ENCODE assay signal across 4 cellular contexts in the genomic region with DNA sequence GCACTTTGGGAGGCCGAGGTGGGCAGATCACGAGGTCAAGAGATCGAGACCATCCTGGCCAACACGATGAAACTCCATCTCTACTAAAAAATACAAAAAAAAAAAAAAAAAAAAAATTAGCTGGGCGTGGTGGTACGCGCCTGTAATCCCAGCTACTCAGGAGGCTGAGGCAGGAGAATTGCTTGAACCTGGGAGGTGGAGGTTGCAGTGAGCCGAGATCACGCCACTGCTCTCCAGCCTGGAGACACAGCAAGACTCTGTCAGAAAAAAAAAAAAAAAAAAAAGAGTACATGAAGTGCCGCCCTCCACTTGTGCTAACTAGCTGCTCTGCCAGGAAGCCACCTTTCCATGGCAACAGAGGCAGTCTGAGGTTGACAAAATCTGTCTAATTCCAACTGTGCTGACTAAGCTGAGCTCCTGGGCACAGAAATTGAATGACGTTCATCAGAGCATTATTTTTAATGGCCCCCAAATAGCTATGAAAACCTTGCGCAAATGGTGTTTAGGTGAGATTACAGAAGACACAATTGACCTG. TPM values are rescaled to one million over a fixed set of nuclear protein-coding genes. Genes with fewer than 3 reads are reported as not detected.
A peak's percentile ranks its signal among the peaks of the same experiment; 100 is the strongest.
DNase-seq lines count a peak whose midpoint lies in the region; ATAC-seq and TF ChIP-seq lines count a peak whose summit lies in the region.
"Not testable (repeated sequence)": the region's sequence is repeated elsewhere in the genome, so short reads cannot be mapped to it uniquely, and the experiment has no call there.

No MANE protein-coding gene starts in this region.

- not testable (repeated sequence) for H3K27ac ChIP-seq in CD4-positive, alpha-beta T cell (ENCODE audit: low read depth, low read length); SK-N-SH (ENCODE audit: low read depth in 2 of 2, low read length in 1 of 2)
- peak overlapping the region; percentile 1 for H3K27ac ChIP-seq in naive thymus-derived CD4-positive, alpha-beta T cell (ENCODE audit: low read depth, low read length)

- not testable (repeated sequence) for H3K4me3 ChIP-seq in SK-N-SH (ENCODE audit: low read depth in 2 of 2, low read length in 1 of 2); naive thymus-derived CD4-positive, alpha-beta T cell (ENCODE audit: low read length)

- not testable (repeated sequence) for H4K20me1 ChIP-seq in SK-N-SH (ENCODE audit: insufficient read depth)

- peaks cover 35% of the 10 kb centered on the region for H3K4me1 Mint-ChIP-seq in CD4-positive, alpha-beta T cell (ENCODE audit: low read depth)
- peaks cover 19 to 50% (median 37%) of the 10 kb centered on the region in 7 donors for H3K4me1 Mint-ChIP-seq in naive thymus-derived CD4-positive, alpha-beta T cell

- TF ChIP-seq CTCF in CD4-positive, alpha-beta T cell (IDR thresholded peaks at IDR 0.05); SK-N-SH (IDR thresholded peaks at IDR 0.05): not testable (repeated sequence)

- not testable (repeated sequence) for ATAC-seq in CD4-positive, alpha-beta T cell (ENCODE audit: poor library complexity); naive thymus-derived CD4-positive, alpha-beta T cell

- H3K27me3 Mint-ChIP-seq in CD4-positive, alpha-beta T cell; naive thymus-derived CD4-positive, alpha-beta T cell: not testable (repeated sequence)

- peak overlapping the region; percentile 65 for H3K4me3 Mint-ChIP-seq in CD4-positive, alpha-beta T cell
- H3K4me3 Mint-ChIP-seq in naive thymus-derived CD4-positive, alpha-beta T cell, result peak overlapping the region in 5 of 10 donors; percentile 4 to 65 (median 37)

- WGBS in SK-N-SH (ENCODE audit: low lambda C conversion rate), result 93% methylated on average over 12 of the region's 12 CpGs

- intact Hi-C loops in CD4-positive, alpha-beta T cell (cut with DNase I, micrococcal nuclease), result loop anchor here in 1 of 2 experiments (10.0 kb wide), 1 partner anchor 151 kb away; the partner anchor contains the start of gene RABEP1
- intact Hi-C loops in naive thymus-derived CD4-positive, alpha-beta T cell (cut with micrococcal nuclease), result not testable (repeated sequence)

- H3K36me3 ChIP-seq in SK-N-SH (replicated peaks in 1 of 2; ENCODE audit: control insufficient read depth in 1 of 2, insufficient read depth in 2 of 2, low read length in 1 of 2), result peaks cover 53 to 54% of the 10 kb centered on the region in 2 experiments
- peaks cover 20 to 56% (median 26%) of the 10 kb centered on the region in 3 experiments for H3K36me3 ChIP-seq in naive thymus-derived CD4-positive, alpha-beta T cell (ENCODE audit: control insufficient read depth in 2 of 3, insufficient read depth in 3 of 3, low read length in 3 of 3)

- H3K27me3 ChIP-seq in CD4-positive, alpha-beta T cell (ENCODE audit: control insufficient read depth, insufficient read depth, low read length); SK-N-SH (ENCODE audit: insufficient read depth); naive thymus-derived CD4-positive, alpha-beta T cell (ENCODE audit: control insufficient read depth in 2 of 2, insufficient read depth in 2 of 2, low read length in 2 of 2): not testable (repeated sequence)

- H2AFZ ChIP-seq in SK-N-SH (ENCODE audit: low read depth), result not testable (repeated sequence)

- DNase-seq in CD4-positive, alpha-beta T cell; SK-N-SH; naive thymus-derived CD4-positive, alpha-beta T cell: not testable (repeated sequence)
- DNase-seq in amniotic epithelial cell (ENCODE audit: low read depth), result peak; percentile 32

- POLR2A ChIA-PET in CD4-positive, alpha-beta T cell (lab: Charles Lee), result interaction anchor here (1.6 kb wide), 1 partner anchor 17 kb away, joined by 7 read pairs; the partner anchor contains the start of gene NUP88
- POLR2A ChIA-PET in SK-N-SH (lab: Yijun Ruan, JAX); naive thymus-derived CD4-positive, alpha-beta T cell (lab: Charles Lee): not testable (repeated sequence)

- not testable (repeated sequence) for TF ChIP-seq EP300 in SK-N-SH (IDR thresholded peaks at IDR 0.05; ENCODE audit: borderline replicate concordance in 1 of 2, low read depth in 1 of 2, low read length in 1 of 2)

- H3K4me1 ChIP-seq in SK-N-SH (ENCODE audit: control insufficient read depth in 1 of 2, insufficient read depth in 2 of 2, low read depth in 1 of 2, low read length in 1 of 2), result peaks cover 0 to 21% of the 10 kb centered on the region in 2 experiments; a peak in 3 of 4 replicates
- H3K4me1 ChIP-seq in naive thymus-derived CD4-positive, alpha-beta T cell (ENCODE audit: control insufficient read depth in 2 of 2, insufficient read depth in 2 of 2, low read length in 2 of 2), result peaks cover 19 to 28% of the 10 kb centered on the region in 2 donors

- H3K36me3 Mint-ChIP-seq in CD4-positive, alpha-beta T cell (ENCODE audit: low read depth), result peaks cover 68% of the 10 kb centered on the region
- H3K36me3 Mint-ChIP-seq in naive thymus-derived CD4-positive, alpha-beta T cell, result peaks cover 3 to 40% (median 24%) of the 10 kb centered on the region in 5 donors

- peaks cover 44% of the 10 kb centered on the region for H3K79me2 ChIP-seq in SK-N-SH (ENCODE audit: insufficient read depth)

- H3K9me2 ChIP-seq in SK-N-SH, result not testable (repeated sequence)

- H3K9me3 ChIP-seq in CD4-positive, alpha-beta T cell (ENCODE audit: control insufficient read depth, low read length); SK-N-SH; naive thymus-derived CD4-positive, alpha-beta T cell (ENCODE audit: control insufficient read depth in 2 of 3, low read length in 3 of 3): not testable (repeated sequence)

- H3K4me2 ChIP-seq in SK-N-SH, result 0 out of 2 replicates have a peak overlapping the region, but pooled peaks have one; percentile 90

- H3F3A ChIP-seq in SK-N-SH (replicated peaks; ENCODE audit: insufficient read depth), result peaks cover 30% of the 10 kb centered on the region

- TF ChIP-seq RAD21 in SK-N-SH (IDR thresholded peaks at IDR 0.05; ENCODE audit: low read length), result not testable (repeated sequence)

- peak overlapping the region; percentile 70 for H3K27ac Mint-ChIP-seq in CD4-positive, alpha-beta T cell
- peak overlapping the region; percentile 1 to 89 (median 62) for H3K27ac Mint-ChIP-seq in naive thymus-derived CD4-positive, alpha-beta T cell

- not testable (repeated sequence) for H3K9ac ChIP-seq in SK-N-SH

- CTCF ChIA-PET in CD4-positive, alpha-beta T cell (lab: Charles Lee), result interaction anchor here (1.4 kb wide), 1 partner anchor 17 kb away, joined by 3 read pairs; the partner anchor contains the start of gene NUP88
- CTCF ChIA-PET in SK-N-SH (lab: Yijun Ruan, JAX), result interaction anchor here (1.6 kb wide), 1 partner anchor 33 kb away, joined by 4 read pairs; the partner anchor contains the start of gene DHX33
- CTCF ChIA-PET in naive thymus-derived CD4-positive, alpha-beta T cell (lab: Charles Lee), result interaction anchor here (0.7 kb wide), 1 partner anchor 574 kb away, joined by 3 read pairs; no protein-coding TSS in a partner anchor

- not testable (repeated sequence) for H3K9me3 Mint-ChIP-seq in CD4-positive, alpha-beta T cell; naive thymus-derived CD4-positive, alpha-beta T cell

RNA-seq across cellular contexts. Expression of gene C1QBP, which starts 3.1 kb away (rescaled TPM):
- total RNA-seq in CD4-positive, alpha-beta T cell, result 10 to 100 TPM; 59.9 to 62.9 TPM
- polyA plus RNA-seq in SK-N-SH (2012; rRNA removed), result 269 and 277 TPM in 2 replicates
- 404 and 546 TPM in 2 replicates for polyA plus RNA-seq in SK-N-SH (2012; cell fraction: cytosol; rRNA removed)
- 115 and 147 TPM in 2 replicates for polyA plus RNA-seq in SK-N-SH (2012; cell fraction: nucleus; rRNA removed)
- 100 to 1,000 TPM in 1 of 5 experiments, 10 to 100 TPM in 4; 58.0 to 162 (median 82.3) TPM for total RNA-seq in naive thymus-derived CD4-positive, alpha-beta T cell
- 100 to 1,000 TPM; 276 to 294 TPM for polyA plus RNA-seq in naive thymus-derived CD4-positive, alpha-beta T cell

RNA-seq across cellular contexts. Expression of gene RPAIN, which starts 15.9 kb away (rescaled TPM):
- total RNA-seq in CD4-positive, alpha-beta T cell, result 10 to 100 TPM; 68.7 to 77.5 TPM
- polyA plus RNA-seq in SK-N-SH (2012; rRNA removed), result 75.5 and 89.6 TPM in 2 replicates
- 96.7 and 106 TPM in 2 replicates for polyA plus RNA-seq in SK-N-SH (2012; cell fraction: cytosol; rRNA removed)
- polyA plus RNA-seq in SK-N-SH (2012; cell fraction: nucleus; rRNA removed), result 58.4 and 108 TPM in 2 replicates
- 10 to 100 TPM; 54.2 to 81.1 (median 75.1) TPM for total RNA-seq in naive thymus-derived CD4-positive, alpha-beta T cell
- polyA plus RNA-seq in naive thymus-derived CD4-positive, alpha-beta T cell, result 10 to 100 TPM; 30.4 to 35.8 TPM

RNA-seq across cellular contexts. Expression of gene NUP88, which starts 16.4 kb away (rescaled TPM):
- 100 to 1,000 TPM; 129 to 142 TPM for total RNA-seq in CD4-positive, alpha-beta T cell
- polyA plus RNA-seq in SK-N-SH (2012; rRNA removed), result 54.1 and 62.4 TPM in 2 replicates
- polyA plus RNA-seq in SK-N-SH (2012; cell fraction: cytosol; rRNA removed), result 54.8 and 59.8 TPM in 2 replicates
- 45.2 and 62.2 TPM in 2 replicates for polyA plus RNA-seq in SK-N-SH (2012; cell fraction: nucleus; rRNA removed)
- total RNA-seq in naive thymus-derived CD4-positive, alpha-beta T cell, result 100 to 1,000 TPM in 4 of 5 experiments, 10 to 100 TPM in 1; 85.7 to 135 (median 111) TPM
- 100 to 1,000 TPM in 1 of 2 donors, 10 to 100 TPM in 1; 96.0 to 148 TPM for polyA plus RNA-seq in naive thymus-derived CD4-positive, alpha-beta T cell

RNA-seq across cellular contexts. Expression of gene DHX33, which starts 32.9 kb away (rescaled TPM):
- total RNA-seq in CD4-positive, alpha-beta T cell, result 1 to 10 TPM; 2.5 to 2.9 TPM
- 12.9 and 15.5 TPM in 2 replicates for polyA plus RNA-seq in SK-N-SH (2012; rRNA removed)
- polyA plus RNA-seq in SK-N-SH (2012; cell fraction: cytosol; rRNA removed), result 11.6 and 13.0 TPM in 2 replicates
- polyA plus RNA-seq in SK-N-SH (2012; cell fraction: nucleus; rRNA removed), result 23.1 and 27.2 TPM in 2 replicates
- total RNA-seq in naive thymus-derived CD4-positive, alpha-beta T cell, result 10 to 100 TPM in 3 of 5 experiments, 1 to 10 TPM in 2; 7.1 to 19.1 (median 11.3) TPM
- polyA plus RNA-seq in naive thymus-derived CD4-positive, alpha-beta T cell, result under 1 TPM; 0.95 to 0.99 TPM

RNA-seq across cellular contexts. Expression of gene DERL2, which starts 50.1 kb away (rescaled TPM):
- total RNA-seq in CD4-positive, alpha-beta T cell, result 10 to 100 TPM; 88.3 to 98.7 TPM
- 42.5 and 58.8 TPM in 2 replicates for polyA plus RNA-seq in SK-N-SH (2012; rRNA removed)
- polyA plus RNA-seq in SK-N-SH (2012; cell fraction: cytosol; rRNA removed), result 50.2 and 50.8 TPM in 2 replicates
- 55.5 and 70.0 TPM in 2 replicates for polyA plus RNA-seq in SK-N-SH (2012; cell fraction: nucleus; rRNA removed)
- total RNA-seq in naive thymus-derived CD4-positive, alpha-beta T cell, result 10 to 100 TPM; 63.4 to 84.4 (median 80.4) TPM
- 10 to 100 TPM; 50.2 to 59.1 TPM for polyA plus RNA-seq in naive thymus-derived CD4-positive, alpha-beta T cell
